26 cellular contexts compared by ENCODE assay signal in the genomic region with DNA sequence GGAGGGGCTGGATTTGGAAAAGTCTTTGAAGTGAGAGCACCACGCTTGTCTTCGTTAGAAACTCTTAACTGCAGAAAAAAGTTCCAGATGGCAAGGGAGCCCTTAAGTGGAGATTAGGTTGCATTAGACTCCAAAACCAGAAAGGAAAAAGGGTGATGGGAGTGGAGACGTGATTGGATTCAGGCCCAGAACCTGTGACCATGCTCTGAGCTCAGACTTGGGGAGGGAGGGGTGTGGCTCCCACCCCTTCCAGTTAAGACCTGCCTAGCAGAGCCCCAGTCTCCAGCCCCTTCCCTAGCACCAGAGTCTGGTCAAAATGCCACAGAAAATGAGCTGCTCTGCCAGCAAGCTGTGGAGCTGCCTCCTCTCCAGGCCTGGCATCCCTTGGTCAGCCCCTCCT. TPM values are rescaled to one million over a fixed set of nuclear protein-coding genes. Genes with fewer than 3 reads are reported as not detected.
DNase-seq lines count a peak whose midpoint lies in the region; ATAC-seq, FAIRE-seq and TF ChIP-seq lines count a peak whose summit lies in the region.
"Had no signal": no experiment of that assay in that cellular context is flagged by ENCODE, and none has a peak within 500 bp of the region (broad histone marks: within the 10 kb centered on the region; RNA-seq: fewer than 3 reads in every experiment).

No MANE protein-coding gene starts in this region.

- peaks cover 39% of the 10 kb centered on the region for H3K4me1 Mint-ChIP-seq in activated CD4-positive, alpha-beta T cell treated with anti-CD3 and anti-CD28 coated beads, Interleukin-2, amount 10 ng/mL, durations not matched to agents 7 days and 5 days
- H3K4me1 Mint-ChIP-seq: GM23338 had no signal

- H3K27ac Mint-ChIP-seq in activated CD4-positive, alpha-beta T cell treated with anti-CD3 and anti-CD28 coated beads, Interleukin-2, amount 10 ng/mL, durations not matched to agents 7 days and 5 days, result peak overlapping the region; percentile 20
- H3K27ac Mint-ChIP-seq: GM23338 had no signal

- intact Hi-C loops in psoas muscle (cut with DNase I), result no loop called here

- peaks cover 37% of the 10 kb centered on the region for H3K36me3 Mint-ChIP-seq in activated CD4-positive, alpha-beta T cell treated with anti-CD3 and anti-CD28 coated beads, Interleukin-2, amount 10 ng/mL, durations not matched to agents 7 days and 5 days (ENCODE audit: low read depth)

- no peaks in the 10 kb centered on the region for H3K9me3 Mint-ChIP-seq in activated CD4-positive, alpha-beta T cell treated with anti-CD3 and anti-CD28 coated beads, Interleukin-2, amount 10 ng/mL, durations not matched to agents 7 days and 5 days
- H3K9me3 Mint-ChIP-seq: CD8-positive, alpha-beta memory T cell had no signal

- no peaks in the 10 kb centered on the region for H3K27me3 ChIP-seq in psoas muscle (ENCODE audit: insufficient read depth in 3 of 3, low read length in 2 of 3)
- H3K27me3 ChIP-seq: SJSA1 had no signal

- no peak overlapping the region for H3K4me3 Mint-ChIP-seq in activated CD4-positive, alpha-beta T cell treated with anti-CD3 and anti-CD28 coated beads, Interleukin-2, amount 10 ng/mL, durations not matched to agents 7 days and 5 days
- H3K4me3 Mint-ChIP-seq: CD8-positive, alpha-beta memory T cell; GM23338 had no signal

- POLR2A ChIA-PET in activated CD4-positive, alpha-beta T cell treated with anti-CD3 and anti-CD28 coated beads, Interleukin-2, amount 10 ng/mL, durations not matched to agents 7 days and 5 days (lab: Charles Lee), result no interaction called here

- no peak for FAIRE-seq in GM19239 (lab: Jason Lieb, UNC)
- FAIRE-seq: HepG2 had no signal

- CTCF ChIA-PET in activated CD4-positive, alpha-beta T cell treated with anti-CD3 and anti-CD28 coated beads, Interleukin-2, amount 10 ng/mL, durations not matched to agents 7 days and 5 days (lab: Charles Lee), result no interaction called here

- H3K4me3 ChIP-seq in fibroblast of the aortic adventitia (ENCODE audit: low read depth, low read length), result no peak overlapping the region
- no peak overlapping the region for H3K4me3 ChIP-seq in psoas muscle
- H3K4me3 ChIP-seq: GM23338, HAP-1, SJSA1 had no signal

- H3K27me3 Mint-ChIP-seq in activated CD4-positive, alpha-beta T cell treated with anti-CD3 and anti-CD28 coated beads, Interleukin-2, amount 10 ng/mL, durations not matched to agents 7 days and 5 days, result no peaks in the 10 kb centered on the region
- H3K27me3 Mint-ChIP-seq: CD8-positive, alpha-beta memory T cell had no signal

- H3K9me3 ChIP-seq in psoas muscle, result no peaks in the 10 kb centered on the region
- H3K9me3 ChIP-seq: HAP-1, SJSA1 had no signal

- WGBS in psoas muscle, 3 donors, result 78 to 92% (median 79%) methylated on average over 3 of the region's 3 CpGs

- no peak for ATAC-seq in psoas muscle
- ATAC-seq: GM23338, HepG2, Right ventricle myocardium inferior had no signal

- peaks cover 0 to 47% of the 10 kb centered on the region in 2 donors for H3K36me3 ChIP-seq in psoas muscle (ENCODE audit: insufficient read depth in 1 of 2, low read depth in 1 of 2)
- H3K36me3 ChIP-seq: HAP-1 had no signal

- peaks cover 18% of the 10 kb centered on the region for H3K4me1 ChIP-seq in psoas muscle
- H3K4me1 ChIP-seq: HAP-1, SJSA1 had no signal

- no peak overlapping the region for H3K27ac ChIP-seq in psoas muscle
- H3K27ac ChIP-seq: HL-60, SJSA1 had no signal

- TF ChIP-seq CTCF in fibroblast of the aortic adventitia (IDR thresholded peaks at IDR 0.05; ENCODE audit: insufficient read depth, low read length) (no peak), psoas muscle (IDR thresholded peaks at IDR 0.05) (no peak)

- DNase-seq in activated CD4-positive, alpha-beta T cell treated with anti-CD3 and anti-CD28 coated beads, Interleukin-2, amount 10 ng/mL, durations not matched to agents 7 days and 5 days, result no peak
- no peak for DNase-seq in activated CD4-positive, alpha-beta T cell treated with anti-CD3 and anti-CD28 coated beads for 48 hours
- peak; percentile 74 for DNase-seq in DMS 273 (lab: John Stamatoyannopoulos, UW; ENCODE audit: unreplicated experiment)
- DNase-seq in NCI-H524 treated with DMSO at 0.1 percent for 48 hours (lab: John Stamatoyannopoulos, UW), result peak; percentile 98
- DNase-seq in fibroblast of the aortic adventitia (ENCODE audit: low read depth), result peak; percentile 33
- no peak for DNase-seq in A172 (ENCODE audit: low spot score)
- DNase-seq in psoas muscle, result no peak
- DNase-seq in GM19239 (ENCODE audit: insufficient read length, low spot score), result no peak
- DNase-seq: 8988T; AML-193; C1 segment of cervical spinal cord; CD8-positive, alpha-beta memory T cell; DMS79 treated with DMSO at 0.1 percent for 48 hours; KG1; NCI-H1092; NCI-H1436; NCI-H187 treated with DMSO at 0.1 percent for 48 hours; NCI-H2107; NCI-H2227 treated with DMSO at 0.1 percent for 48 hours; NCI-H510A treated with DMSO at 0.1 percent for 48 hours had no signal

RNA-seq across cellular contexts. Expression of gene LGALS9, which starts 6.4 kb away (rescaled TPM):
- total RNA-seq in activated CD4-positive, alpha-beta T cell treated with anti-CD3 and anti-CD28 coated beads, Interleukin-2, amount 10 ng/mL, durations not matched to agents 7 days and 5 days, result 100 to 1,000 TPM; 223 to 233 TPM
- total RNA-seq in fibroblast of the aortic adventitia (ENCODE audit: low replicate concordance) (0.90 and 5.4 TPM in 2 replicates), psoas muscle (10 to 100 TPM in 3 of 4 donors, 1 to 10 TPM in 1; 9.6 to 11.7 (median 11.1) TPM)
- 0.91 and 1.4 TPM in 2 replicates for total RNA-seq in A172 (2014; rRNA removed; shearing (Covaris generic))
- 10 to 100 TPM in 1 of 3 donors, 1 to 10 TPM in 2; 4.3 to 10.3 (median 7.9) TPM for polyA plus RNA-seq in psoas muscle

Comparison
In these comparisons a context has a peak if more than half of its experiments do, and no peak if none do; other contexts are left out.
1. DNase-seq: peak in DMS 273 (single experiment), NCI-H524 treated with DMSO at 0.1 percent for 48 hours (single experiment) and fibroblast of the aortic adventitia (single experiment); none in activated CD4-positive, alpha-beta T cell treated with anti-CD3 and anti-CD28 coated beads, Interleukin-2, amount 10 ng/mL, durations not matched to agents 7 days and 5 days (single experiment), activated CD4-positive, alpha-beta T cell treated with anti-CD3 and anti-CD28 coated beads for 48 hours (single experiment), A172 (single experiment), psoas muscle (0 of 2) and GM19239 (single experiment).
2. RNA of gene LGALS9, which starts 6.4 kb away (total RNA-seq): 223 to 233 TPM in activated CD4-positive, alpha-beta T cell treated with anti-CD3 and anti-CD28 coated beads, Interleukin-2, amount 10 ng/mL, durations not matched to agents 7 days and 5 days; 9.6 to 11.7 TPM in psoas muscle, 0.91 to 1.4 TPM in A172 and 0.90 to 5.4 TPM in fibroblast of the aortic adventitia; every median in the first group is over 10 times any median in the second.